In genomic region chr15:90248760-90249122, GRCh38 we compare ENCODE assay signal across 1 cellular context.
TF ChIP-seq lines count a peak whose summit lies in the region.

No MANE protein-coding gene starts in this region.

TF ChIP-seq in IMR-90, 13 proteins besides CTCF, POLR2A, EP300 and RAD21 (continued from another document):
- TF ChIP-seq ELK1 (IDR thresholded peaks at IDR 0.05; ENCODE audit: borderline replicate concordance, low read depth, low read length) (no peak), BHLHE40 (IDR thresholded peaks at IDR 0.05; ENCODE audit: low read depth, low read length) (no peak), USF2 (IDR thresholded peaks at IDR 0.05; ENCODE audit: low read depth, low read length) (no peak), CHD1 (IDR thresholded peaks at IDR 0.05; ENCODE audit: low read depth, low read length) (no peak)
